In the genomic region with DNA sequence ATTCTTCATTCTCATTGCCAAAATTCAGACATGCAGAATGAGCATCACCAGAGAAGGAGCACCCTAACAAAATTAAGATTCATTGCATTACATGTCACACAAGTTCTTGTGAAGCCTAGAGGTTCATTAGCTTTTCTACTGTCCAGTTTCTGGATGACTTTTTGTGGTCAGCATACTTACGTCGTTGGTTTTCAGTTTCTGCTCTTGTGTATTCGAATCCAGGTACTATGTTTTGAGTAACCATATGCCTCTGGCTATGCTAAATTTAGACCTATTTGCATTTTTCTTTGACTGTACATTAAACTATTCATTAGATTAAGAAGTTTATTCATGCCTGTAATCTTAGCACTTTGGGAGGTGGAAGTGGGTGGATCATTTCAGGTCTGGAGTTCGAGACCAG, we compare ENCODE assay signal across 16 cellular contexts.
DNase-seq lines count a peak whose midpoint lies in the region; ATAC-seq, FAIRE-seq and TF ChIP-seq lines count a peak whose summit lies in the region.
"Had no signal": no experiment of that assay in that cellular context is flagged by ENCODE, and none has a peak within 500 bp of the region (broad histone marks: within the 10 kb centered on the region; RNA-seq: fewer than 3 reads in every experiment).

No MANE protein-coding gene starts in this region.

- peak; percentile 40 for FAIRE-seq in GM19239 (lab: Jason Lieb, UNC)

- H3K4me3 ChIP-seq in GM06990 (replicated peaks; ENCODE audit: low read depth, low read length), result no peak overlapping the region
- H3K4me3 ChIP-seq in WERI-Rb-1 (ENCODE audit: low read depth, low read length), result no peak overlapping the region
- H3K4me3 ChIP-seq: ascending aorta, spleen, transverse colon had no signal

- H3K36me3 ChIP-seq in GM06990 (ENCODE audit: control insufficient read depth, insufficient read depth, low read length), result no peaks in the 10 kb centered on the region
- no peaks in the 10 kb centered on the region for H3K36me3 ChIP-seq in WERI-Rb-1
- H3K36me3 ChIP-seq: ascending aorta, spleen, transverse colon had no signal

- H3K9me3 ChIP-seq in WERI-Rb-1 (ENCODE audit: severe bottlenecking), result no peaks in the 10 kb centered on the region
- H3K9me3 ChIP-seq: ascending aorta, spleen, transverse colon had no signal

- TF ChIP-seq CTCF in GM06990 (IDR thresholded peaks at IDR 0.05; ENCODE audit: insufficient read depth, low read length, poor library complexity, severe bottlenecking), result no peak
- no peak for TF ChIP-seq CTCF in WERI-Rb-1 (IDR thresholded peaks at IDR 0.05; ENCODE audit: low read depth, low read length)

- H3K27ac ChIP-seq in WERI-Rb-1, result no peak overlapping the region
- H3K27ac ChIP-seq: 22Rv1, ascending aorta, spleen, transverse colon had no signal

- DNase-seq in GM06990 (ENCODE audit: extremely low read depth, insufficient read length) (peak; percentile 12), GM19239 (ENCODE audit: insufficient read length, low spot score) (no peak), NCI-H510A (lab: John Stamatoyannopoulos, UW) (no peak), SK-N-DZ (ENCODE audit: low spot score) (no peak), WERI-Rb-1 (no peak)
- DNase-seq: activated CD4-positive, alpha-beta T cell treated with anti-CD3 and anti-CD28 coated beads for 36 hours; CD8-positive, alpha-beta memory T cell; immature natural killer cell; NCI-H345; spleen; transverse colon had no signal

- H3K27me3 ChIP-seq in GM06990 (replicated peaks; ENCODE audit: control insufficient read depth, insufficient read depth, low read length) (no peaks in the 10 kb centered on the region), WERI-Rb-1 (ENCODE audit: insufficient read depth, low read depth, severe bottlenecking) (no peaks in the 10 kb centered on the region)
- H3K27me3 ChIP-seq: ascending aorta, spleen, transverse colon had no signal

- ATAC-seq in HG02759 (IDR thresholded peaks at IDR 0.05; ENCODE audit: unreplicated experiment), result peak; percentile 75
- ATAC-seq in HG03280 (IDR thresholded peaks at IDR 0.05; ENCODE audit: unreplicated experiment), result peak; percentile 88
- no peak for ATAC-seq in activated CD4-positive, CD25-positive, alpha-beta regulatory T cell treated with anti-CD3 and anti-CD28 coated beads, Interleukin-2, amount 50 U/mL, for 24 hours
- ATAC-seq: activated CD4-positive, alpha-beta T cell treated with anti-CD3 and anti-CD28 coated beads for 36 hours had no signal

Comparison
In these comparisons a context has a peak if more than half of its experiments do, and no peak if none do; other contexts are left out.
1. ATAC-seq: peak in HG02759 (single experiment) and HG03280 (single experiment); none in activated CD4-positive, CD25-positive, alpha-beta regulatory T cell treated with anti-CD3 and anti-CD28 coated beads, Interleukin-2, amount 50 U/mL, for 24 hours (0 of 2).